Comparison of ENCODE assay signal across 8 cellular contexts in genomic region chr13:49976314-49977258, GRCh38. TPM values are rescaled to one million over a fixed set of nuclear protein-coding genes. Genes with fewer than 3 reads are reported as not detected.
DNase-seq lines count a peak whose midpoint lies in the region; ATAC-seq lines count a peak whose summit lies in the region.

No MANE protein-coding gene starts in this region.

- peak; percentile 14 for DNase-seq in DMS79 (lab: John Stamatoyannopoulos, UW)
- DNase-seq in HAP-1 (ENCODE audit: low spot score in 2 of 2), result peak; percentile 82 to 84
- peak; percentile 74 for DNase-seq in NCI-H2171 treated with DMSO at 0.1 percent for 48 hours (lab: John Stamatoyannopoulos, UW)
- peak; percentile 76 for DNase-seq in activated CD4-positive, CD25-positive, alpha-beta regulatory T cell treated with anti-CD3 and anti-CD28 coated beads, Interleukin-2, amount 50 U/mL, for 72 hours
- DNase-seq in central memory CD8-positive, alpha-beta T cell (ENCODE audit: low spot score in 2 of 2), result peak; percentile 55 to 68
- DNase-seq in left colon, result peak; percentile 49 to 82
- DNase-seq in stimulated activated CD4-positive, alpha-beta T cell treated with anti-CD3 and anti-CD28 coated beads, Interleukin-4, amount 100 ng/mL, for 24 hours, result peak; percentile 78

- no peak overlapping the region for H3K4me3 ChIP-seq in HAP-1

- H3K4me1 Mint-ChIP-seq in central memory CD8-positive, alpha-beta T cell, result no peaks in the 10 kb centered on the region

- peaks cover 14% of the 10 kb centered on the region for H3K4me1 ChIP-seq in HAP-1

- H3K27me3 ChIP-seq in HAP-1 (ENCODE audit: low read depth), result no peaks in the 10 kb centered on the region

- H3K27me3 Mint-ChIP-seq in central memory CD8-positive, alpha-beta T cell, result no peaks in the 10 kb centered on the region

- no peaks in the 10 kb centered on the region for H3K36me3 ChIP-seq in HAP-1 (replicated peaks)

- H3K9me3 Mint-ChIP-seq in central memory CD8-positive, alpha-beta T cell, result no peaks in the 10 kb centered on the region

- intact Hi-C loops in left colon (cut with DNase I, micrococcal nuclease), result loop anchor here in 1 of 2 donors (10.0 kb wide), 2 partner anchors 558 to 1088 kb away; no protein-coding TSS in a partner anchor

- ATAC-seq in central memory CD8-positive, alpha-beta T cell (replicated peaks; ENCODE audit: extremely low read depth, poor library complexity, severe bottlenecking), result peak; percentile 58
- peak; percentile 80 for ATAC-seq in left colon
- no peak for ATAC-seq in HG02840 (IDR thresholded peaks at IDR 0.05; ENCODE audit: low FRiP score, unreplicated experiment)

- no peaks in the 10 kb centered on the region for H3K36me3 Mint-ChIP-seq in central memory CD8-positive, alpha-beta T cell (ENCODE audit: insufficient read depth)

- no peaks in the 10 kb centered on the region for H3K9me3 ChIP-seq in HAP-1

- no peak overlapping the region for H3K27ac Mint-ChIP-seq in central memory CD8-positive, alpha-beta T cell (ENCODE audit: low read depth)

- no peak overlapping the region for H3K4me3 Mint-ChIP-seq in central memory CD8-positive, alpha-beta T cell

- in situ Hi-C loops in HAP-1 (cut with MboI; ENCODE audit: low sequenced_read_pairs), result loop anchor here (5.0 to 25.0 kb wide), 3 partner anchors 821 to 1088 kb away; partner anchors contain the start of gene RNASEH2B

RNA-seq across cellular contexts. Expression of gene TRIM13, which starts 20.3 kb away (rescaled TPM):
- total RNA-seq in left colon, result 10 to 100 TPM; 26.0 to 32.8 TPM

RNA-seq across cellular contexts. Expression of gene KCNRG, which starts 38.7 kb away (rescaled TPM):
- under 1 TPM; 0.55 to 0.92 TPM for total RNA-seq in left colon

RNA-seq across cellular contexts. Expression of gene SPRYD7, which starts 40.4 kb away (rescaled TPM):
- total RNA-seq in left colon, result 10 to 100 TPM; 12.9 to 15.1 TPM

Comparison
In these comparisons a context has a peak if more than half of its experiments do, and no peak if none do; other contexts are left out.
1. DNase-seq: peak in every context shown above with its lines; median percentile 83 in HAP-1; 78 in stimulated activated CD4-positive, alpha-beta T cell treated with anti-CD3 and anti-CD28 coated beads, Interleukin-4, amount 100 ng/mL, for 24 hours; 76 in activated CD4-positive, CD25-positive, alpha-beta regulatory T cell treated with anti-CD3 and anti-CD28 coated beads, Interleukin-2, amount 50 U/mL, for 72 hours; 74 in NCI-H2171 treated with DMSO at 0.1 percent for 48 hours; 66 in left colon; 62 in central memory CD8-positive, alpha-beta T cell; 14 in DMS79.